In genomic region chr16:86063696-86064405, GRCh38 we compare ENCODE assay signal across 21 cellular contexts.
DNase-seq lines count a peak whose midpoint lies in the region; ATAC-seq and TF ChIP-seq lines count a peak whose summit lies in the region.
"Had no signal": no experiment of that assay in that cellular context is flagged by ENCODE, and none has a peak within 500 bp of the region (broad histone marks: within the 10 kb centered on the region; RNA-seq: fewer than 3 reads in every experiment).

No MANE protein-coding gene starts in this region.

- H3K9me3 Mint-ChIP-seq in activated naive CD4-positive, alpha-beta T cell treated with anti-CD3 and anti-CD28 coated beads, Interleukin-2, amount 10 ng/mL, durations not matched to agents 7 days and 5 days = no peaks in the 10 kb centered on the region
- H3K9me3 Mint-ChIP-seq in neural progenitor cell = no peaks in the 10 kb centered on the region

- H3K9me3 ChIP-seq in RWPE2 (ENCODE audit: severe bottlenecking) (no peaks in the 10 kb centered on the region), neural progenitor cell (ENCODE audit: low read depth) (no peaks in the 10 kb centered on the region)
- H3K9me3 ChIP-seq: MG63 had no signal

- DNase-seq in activated naive CD4-positive, alpha-beta T cell treated with anti-CD3 and anti-CD28 coated beads, Interleukin-2, amount 10 ng/mL, durations not matched to agents 7 days and 5 days = peak; percentile 15
- no peak for DNase-seq in activated naive CD4-positive, alpha-beta T cell treated with anti-CD3 and anti-CD28 coated beads, Interleukin-2, amount 50 U/mL, for 16 hours
- peak; percentile 34 for DNase-seq in RWPE2 (ENCODE audit: low spot score)
- DNase-seq in neural progenitor cell (ENCODE audit: low spot score) = no peak
- DNase-seq: KG1, MG63, NCI-H1694, NCI-H2029 treated with DMSO at 0.1 percent for 48 hours, NCI-H2227 treated with DMSO at 0.1 percent for 48 hours, NCI-H526 treated with DMSO at 0.1 percent for 48 hours, SHP77 treated with DMSO at 0.1 percent for 48 hours had no signal

- no peaks in the 10 kb centered on the region for H3F3A ChIP-seq in neural progenitor cell (ENCODE audit: low read depth)

- H3K9ac ChIP-seq in neural progenitor cell = no peak overlapping the region

- no peak for TF ChIP-seq CTCF in RWPE2 (IDR thresholded peaks at IDR 0.05; ENCODE audit: poor library complexity, severe bottlenecking)
- TF ChIP-seq CTCF in neural progenitor cell (IDR thresholded peaks at IDR 0.05) = no peak

- H3K79me2 ChIP-seq in neural progenitor cell (ENCODE audit: low read depth) = no peaks in the 10 kb centered on the region

- H3K4me2 ChIP-seq in neural progenitor cell = no peak overlapping the region

- H4K20me1 ChIP-seq in neural progenitor cell (ENCODE audit: low read depth) = no peaks in the 10 kb centered on the region

- no peak overlapping the region for H3K4me3 ChIP-seq in RWPE2 (ENCODE audit: severe bottlenecking)
- H3K4me3 ChIP-seq in neural progenitor cell = no peak overlapping the region
- H3K4me3 ChIP-seq: MG63, SK-N-MC had no signal

- H3K27ac ChIP-seq in RWPE2 (ENCODE audit: poor library complexity, severe bottlenecking) (no peak overlapping the region), neural progenitor cell (no peak overlapping the region)
- H3K27ac ChIP-seq: 22Rv1, RWPE1, SK-N-MC had no signal

- H3K27me3 Mint-ChIP-seq in activated naive CD4-positive, alpha-beta T cell treated with anti-CD3 and anti-CD28 coated beads, Interleukin-2, amount 10 ng/mL, durations not matched to agents 7 days and 5 days = peaks cover 15% of the 10 kb centered on the region
- peaks cover 31% of the 10 kb centered on the region for H3K27me3 Mint-ChIP-seq in neural progenitor cell (ENCODE audit: insufficient read depth, low read depth)

- no peak overlapping the region for H3K4me3 Mint-ChIP-seq in activated naive CD4-positive, alpha-beta T cell treated with anti-CD3 and anti-CD28 coated beads, Interleukin-2, amount 10 ng/mL, durations not matched to agents 7 days and 5 days
- peak overlapping the region; percentile 22 for H3K4me3 Mint-ChIP-seq in neural progenitor cell
- H3K4me3 Mint-ChIP-seq: B cell; CD14-positive monocyte; CD8-positive, alpha-beta memory T cell had no signal

- H3K4me1 Mint-ChIP-seq in activated naive CD4-positive, alpha-beta T cell treated with anti-CD3 and anti-CD28 coated beads, Interleukin-2, amount 10 ng/mL, durations not matched to agents 7 days and 5 days = no peaks in the 10 kb centered on the region
- H3K4me1 Mint-ChIP-seq in neural progenitor cell = peaks cover 17% of the 10 kb centered on the region
- H3K4me1 Mint-ChIP-seq: B cell; CD8-positive, alpha-beta memory T cell had no signal

- H3K27me3 ChIP-seq in RWPE2 (ENCODE audit: insufficient read depth, poor library complexity, severe bottlenecking) (peaks cover 37% of the 10 kb centered on the region), neural progenitor cell (peaks cover 3% of the 10 kb centered on the region)
- H3K27me3 ChIP-seq: MG63 had no signal

- H3K4me1 ChIP-seq in RWPE2 (ENCODE audit: insufficient read depth, poor library complexity, severe bottlenecking) = no peaks in the 10 kb centered on the region
- no peaks in the 10 kb centered on the region for H3K4me1 ChIP-seq in neural progenitor cell

- CTCF ChIA-PET in activated naive CD4-positive, alpha-beta T cell treated with anti-CD3 and anti-CD28 coated beads, Interleukin-2, amount 10 ng/mL, durations not matched to agents 7 days and 5 days (lab: Charles Lee) = no interaction called here

- no peak overlapping the region for H3K27ac Mint-ChIP-seq in activated naive CD4-positive, alpha-beta T cell treated with anti-CD3 and anti-CD28 coated beads, Interleukin-2, amount 10 ng/mL, durations not matched to agents 7 days and 5 days
- no peak overlapping the region for H3K27ac Mint-ChIP-seq in neural progenitor cell
- H3K27ac Mint-ChIP-seq: B cell; CD8-positive, alpha-beta memory T cell had no signal

- no peak for ATAC-seq in RWPE2 (ENCODE audit: low read depth)
- no peak for ATAC-seq in HG02973 (IDR thresholded peaks at IDR 0.05; ENCODE audit: unreplicated experiment)
- no peak for ATAC-seq in HG02852 (IDR thresholded peaks at IDR 0.05; ENCODE audit: unreplicated experiment)
- ATAC-seq in HG03108 (IDR thresholded peaks at IDR 0.05; ENCODE audit: unreplicated experiment) = no peak
- ATAC-seq: Panc1 had no signal

- no peaks in the 10 kb centered on the region for H3K36me3 ChIP-seq in RWPE2 (ENCODE audit: low read depth)
- H3K36me3 ChIP-seq in neural progenitor cell = no peaks in the 10 kb centered on the region
- H3K36me3 ChIP-seq: MG63 had no signal

- no peak overlapping the region for H2AFZ ChIP-seq in neural progenitor cell (replicated peaks)

- H3K36me3 Mint-ChIP-seq in activated naive CD4-positive, alpha-beta T cell treated with anti-CD3 and anti-CD28 coated beads, Interleukin-2, amount 10 ng/mL, durations not matched to agents 7 days and 5 days = no peaks in the 10 kb centered on the region
- H3K36me3 Mint-ChIP-seq in neural progenitor cell = no peaks in the 10 kb centered on the region
- H3K36me3 Mint-ChIP-seq: CD14-positive monocyte; CD8-positive, alpha-beta memory T cell had no signal

Comparison
In these comparisons a context has a peak if more than half of its experiments do, and no peak if none do; other contexts are left out.
1. DNase-seq: peak in activated naive CD4-positive, alpha-beta T cell treated with anti-CD3 and anti-CD28 coated beads, Interleukin-2, amount 10 ng/mL, durations not matched to agents 7 days and 5 days (single experiment) and RWPE2 (single experiment); none in activated naive CD4-positive, alpha-beta T cell treated with anti-CD3 and anti-CD28 coated beads, Interleukin-2, amount 50 U/mL, for 16 hours (single experiment) and neural progenitor cell (single experiment).